8 cellular contexts compared by ENCODE assay signal in the genomic region with DNA sequence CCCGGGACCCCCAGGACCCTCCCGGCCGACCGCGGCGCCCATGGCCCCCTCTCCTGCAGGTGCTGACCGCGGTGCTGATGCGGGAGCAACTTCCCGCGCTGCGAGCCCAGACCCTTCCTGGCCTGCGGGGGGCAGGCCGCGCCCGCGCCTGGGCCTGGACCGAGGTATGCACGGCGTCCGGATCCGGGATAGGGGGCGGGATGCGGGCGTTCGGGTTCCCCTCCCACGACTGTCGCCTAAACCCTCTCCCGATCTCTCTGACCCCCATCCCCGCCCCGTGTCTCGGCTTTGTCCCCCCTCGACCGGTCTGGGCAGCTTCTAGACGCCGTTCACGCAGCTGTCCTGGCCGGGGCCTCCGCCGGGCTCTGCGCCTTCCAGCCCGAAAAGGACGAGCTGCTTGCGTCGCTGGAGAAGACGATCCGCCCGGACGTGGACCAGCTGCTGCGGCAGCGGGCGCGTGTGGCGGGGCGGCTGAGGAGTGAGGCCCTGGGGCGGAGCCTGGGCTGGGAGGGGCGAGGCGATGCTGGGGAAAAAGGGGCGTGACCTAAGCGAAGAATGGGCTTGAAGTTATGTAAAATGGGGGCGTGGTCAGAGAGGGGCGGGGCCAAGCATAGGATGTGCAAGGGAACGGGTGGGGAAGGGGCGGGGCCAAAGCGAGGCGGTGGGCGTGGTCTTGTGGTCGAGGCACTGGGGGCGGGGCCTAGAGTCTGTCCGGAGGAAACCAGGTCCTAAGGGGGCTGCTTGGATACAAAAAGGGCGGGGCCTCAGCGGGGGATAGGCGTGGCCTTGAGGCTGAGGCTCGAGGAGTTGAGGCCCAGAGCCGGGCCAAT. TPM values are rescaled to one million over a fixed set of nuclear protein-coding genes. Genes with fewer than 3 reads are reported as not detected.
A peak's percentile ranks its signal among the peaks of the same experiment; 100 is the strongest.
DNase-seq lines count a peak whose midpoint lies in the region; ATAC-seq and TF ChIP-seq lines count a peak whose summit lies in the region.

No MANE protein-coding gene starts in this region.

- H3K36me3 ChIP-seq in kidney epithelial cell (ENCODE audit: control insufficient read depth, insufficient read depth, low read length) = no peaks in the 10 kb centered on the region

- H3K27ac Mint-ChIP-seq in activated CD4-positive, alpha-beta T cell treated with anti-CD3 and anti-CD28 coated beads for 36 hours = peak overlapping the region; percentile 47
- H3K27ac Mint-ChIP-seq in chondrocyte (ENCODE audit: unreplicated experiment) = peak overlapping the region; percentile 22

- CTCF ChIA-PET in activated CD4-positive, alpha-beta T cell treated with anti-CD3 and anti-CD28 coated beads for 36 hours (lab: Charles Lee) = interaction anchor here (1.6 kb wide), 1 partner anchor 14 kb away, joined by 6 read pairs; no protein-coding TSS in a partner anchor

- H3K4me1 Mint-ChIP-seq in activated CD4-positive, alpha-beta T cell treated with anti-CD3 and anti-CD28 coated beads for 36 hours = peaks cover 10% of the 10 kb centered on the region
- peaks cover 10% of the 10 kb centered on the region for H3K4me1 Mint-ChIP-seq in chondrocyte (ENCODE audit: low read depth)

- H3K27me3 ChIP-seq in kidney epithelial cell (ENCODE audit: control insufficient read depth, insufficient read depth, low read length) = peaks cover 24% of the 10 kb centered on the region

- TF ChIP-seq CTCF in chondrocyte (IDR thresholded peaks at IDR 0.05) (peak; percentile 75), kidney epithelial cell (IDR thresholded peaks at IDR 0.05; ENCODE audit: insufficient read depth, low read length, poor library complexity, severe bottlenecking) (peak; percentile 25)

- intact Hi-C loops in activated CD4-positive, alpha-beta T cell treated with anti-CD3 and anti-CD28 coated beads for 36 hours (cut with DNase I, micrococcal nuclease) = loop anchor here (1.0 kb wide), 4 partner anchors 16 to 69 kb away; a partner anchor contains a TSS

- peak overlapping the region; percentile 27 for H3K4me3 ChIP-seq in kidney epithelial cell (ENCODE audit: low read depth, low read length)

- POLR2A ChIA-PET in activated CD4-positive, alpha-beta T cell treated with anti-CD3 and anti-CD28 coated beads for 36 hours (lab: Charles Lee) = interaction anchor here (0.6 kb wide), 1 partner anchor 94 kb away, joined by 3 read pairs; no protein-coding TSS in a partner anchor

- ATAC-seq in HG03342 (IDR thresholded peaks at IDR 0.05; ENCODE audit: unreplicated experiment) (peak; percentile 67), HG02884 (IDR thresholded peaks at IDR 0.05; ENCODE audit: unreplicated experiment) (no peak)
- ATAC-seq in activated CD4-positive, alpha-beta T cell treated with anti-CD3 and anti-CD28 coated beads for 36 hours = peak; percentile 94

- H3K27me3 Mint-ChIP-seq in activated CD4-positive, alpha-beta T cell treated with anti-CD3 and anti-CD28 coated beads for 36 hours = peaks cover 6% of the 10 kb centered on the region
- H3K27me3 Mint-ChIP-seq in chondrocyte (ENCODE audit: low read depth) = peaks cover 2% of the 10 kb centered on the region

- no peaks in the 10 kb centered on the region for H3K9me3 Mint-ChIP-seq in activated CD4-positive, alpha-beta T cell treated with anti-CD3 and anti-CD28 coated beads for 36 hours (ENCODE audit: low read depth)
- H3K9me3 Mint-ChIP-seq in chondrocyte (ENCODE audit: low read depth) = no peaks in the 10 kb centered on the region

- DNase-seq in GM03348 (ENCODE audit: low spot score) (peak; percentile 96), NCI-H510A treated with DMSO at 0.1 percent for 48 hours (lab: John Stamatoyannopoulos, UW) (peak; percentile 56), chondrocyte (ENCODE audit: low spot score) (peak; percentile 93), kidney epithelial cell (ENCODE audit: low read depth) (peak; percentile 42)
- peak; percentile 99 for DNase-seq in activated CD4-positive, alpha-beta T cell treated with anti-CD3 and anti-CD28 coated beads for 36 hours
- peak; percentile 89 to 91 for DNase-seq in stimulated activated CD4-positive, alpha-beta T cell treated with anti-CD3 and anti-CD28 coated beads, Interleukin-15, amount 100 ng/mL, for 1 hour (ENCODE audit: low read depth in 1 of 2, low spot score in 1 of 2)

- peak overlapping the region; percentile 71 for H3K4me3 Mint-ChIP-seq in activated CD4-positive, alpha-beta T cell treated with anti-CD3 and anti-CD28 coated beads for 36 hours
- H3K4me3 Mint-ChIP-seq in chondrocyte (ENCODE audit: unreplicated experiment) = peak overlapping the region; percentile 75

- H3K36me3 Mint-ChIP-seq in activated CD4-positive, alpha-beta T cell treated with anti-CD3 and anti-CD28 coated beads for 36 hours (ENCODE audit: low read depth) = no peaks in the 10 kb centered on the region
- H3K36me3 Mint-ChIP-seq in chondrocyte (ENCODE audit: low read depth) = no peaks in the 10 kb centered on the region

RNA-seq across cellular contexts. Expression of a gene that starts 15.9 kb away (rescaled TPM):
- 10 to 100 TPM; 51.2 to 64.3 TPM for total RNA-seq in activated CD4-positive, alpha-beta T cell treated with anti-CD3 and anti-CD28 coated beads for 36 hours
- total RNA-seq in chondrocyte = 113 to 146 TPM (median 140 TPM) in 3 replicates
- 68.4 and 76.1 TPM in 2 replicates for total RNA-seq in kidney epithelial cell

RNA-seq across cellular contexts. Expression of a gene that starts 28.1 kb away (rescaled TPM):
- 10 to 100 TPM; 53.1 to 55.5 TPM for total RNA-seq in activated CD4-positive, alpha-beta T cell treated with anti-CD3 and anti-CD28 coated beads for 36 hours
- total RNA-seq in chondrocyte (73.7 to 112 TPM (median 108 TPM) in 3 replicates), kidney epithelial cell (128 and 146 TPM in 2 replicates)

Comparison
In these comparisons a context has a peak if more than half of its experiments do, and no peak if none do; other contexts are left out.
1. DNase-seq: peak in every context shown above with its lines; median percentile 99 in activated CD4-positive, alpha-beta T cell treated with anti-CD3 and anti-CD28 coated beads for 36 hours; 96 in GM03348; 93 in chondrocyte; 90 in stimulated activated CD4-positive, alpha-beta T cell treated with anti-CD3 and anti-CD28 coated beads, Interleukin-15, amount 100 ng/mL, for 1 hour; 56 in NCI-H510A treated with DMSO at 0.1 percent for 48 hours; 42 in kidney epithelial cell.